In genomic region chr5:90528704-90529233, GRCh38 we compare ENCODE assay signal across 8 cellular contexts. TPM values are rescaled to one million over a fixed set of nuclear protein-coding genes. Genes with fewer than 3 reads are reported as not detected.
DNase-seq lines count a peak whose midpoint lies in the region; ATAC-seq and TF ChIP-seq lines count a peak whose summit lies in the region.

No MANE protein-coding gene starts in this region.

- H4K20me1 ChIP-seq in fibroblast of lung (ENCODE audit: control insufficient read depth, extremely low read depth, insufficient read depth, low read length) = no peaks in the 10 kb centered on the region

- peaks cover 24% of the 10 kb centered on the region for H3K4me1 Mint-ChIP-seq in activated CD4-positive, alpha-beta memory T cell treated with anti-CD3 and anti-CD28 coated beads for 36 hours (ENCODE audit: low read depth)

- TF ChIP-seq CTCF in 22Rv1 (IDR thresholded peaks at IDR 0.05) = no peak
- TF ChIP-seq CTCF in GM10266 (IDR thresholded peaks at IDR 0.05; ENCODE audit: control insufficient read depth, insufficient read depth, low read depth, missing control alignments) = no peak
- TF ChIP-seq CTCF in fibroblast of lung (conservative IDR thresholded peaks at IDR 0.05 in 1 of 2, IDR thresholded peaks at IDR 0.05 in 1 of 2; ENCODE audit: low read depth in 1 of 2, low read length in 2 of 2) = no peak
- TF ChIP-seq CTCF in omental fat pad (IDR thresholded peaks at IDR 0.05) = no peak

- H3K27ac ChIP-seq in 22Rv1 (peak overlapping the region; percentile 66), fibroblast of lung (ENCODE audit: insufficient read depth, low read length) (peak overlapping the region; percentile 99)

- peak; percentile 22 for DNase-seq in GM10266 (ENCODE audit: extremely low spot score)
- peak; percentile 39 for DNase-seq in activated CD4-positive, alpha-beta memory T cell treated with anti-CD3 and anti-CD28 coated beads for 36 hours
- DNase-seq in fibroblast of lung (ENCODE audit: low read depth in 2 of 2) = peak; percentile 27
- no peak for DNase-seq in omental fat pad (ENCODE audit: low spot score)
- DNase-seq in OCI-M2 (lab: John Stamatoyannopoulos, UW; ENCODE audit: unreplicated experiment) = no peak
- no peak for DNase-seq in COLO829 (ENCODE audit: low spot score)

- no peaks in the 10 kb centered on the region for H3K4me1 ChIP-seq in fibroblast of lung (ENCODE audit: control insufficient read depth, extremely low read depth, insufficient read depth, low read length)

- intact Hi-C loops in activated CD4-positive, alpha-beta memory T cell treated with anti-CD3 and anti-CD28 coated beads for 36 hours (cut with micrococcal nuclease) = loop anchor here (1.0 to 10.0 kb wide), 4 partner anchors 54 to 852 kb away; partner anchors contain the start of genes CETN3, MBLAC2 and POLR3G

- POLR2A ChIA-PET in activated CD4-positive, alpha-beta memory T cell treated with anti-CD3 and anti-CD28 coated beads for 36 hours (lab: Charles Lee) = interaction anchor here (0.5 to 2.4 kb wide), 2 partner anchors 54 to 120 kb away, joined by 3 to 12 read pairs; partner anchors contain the start of genes MBLAC2 and POLR3G

- peak overlapping the region; percentile 80 for H3K27ac Mint-ChIP-seq in activated CD4-positive, alpha-beta memory T cell treated with anti-CD3 and anti-CD28 coated beads for 36 hours

- H3K9me3 Mint-ChIP-seq in activated CD4-positive, alpha-beta memory T cell treated with anti-CD3 and anti-CD28 coated beads for 36 hours = no peaks in the 10 kb centered on the region

- H3K27me3 Mint-ChIP-seq in activated CD4-positive, alpha-beta memory T cell treated with anti-CD3 and anti-CD28 coated beads for 36 hours = peaks cover 8% of the 10 kb centered on the region

- no peaks in the 10 kb centered on the region for H3K36me3 ChIP-seq in fibroblast of lung (ENCODE audit: control insufficient read depth, insufficient read depth, low read length)

- H3K4me3 ChIP-seq in fibroblast of lung (replicated peaks in 1 of 4; ENCODE audit: control extremely low read depth in 1 of 4, insufficient read depth in 1 of 4, low read depth in 3 of 4, low read length in 4 of 4) = peak overlapping the region; percentile 90 to 100 (median 99)

- peak overlapping the region; percentile 100 for H3K4me3 Mint-ChIP-seq in activated CD4-positive, alpha-beta memory T cell treated with anti-CD3 and anti-CD28 coated beads for 36 hours

- H2AFZ ChIP-seq in fibroblast of lung (ENCODE audit: low read length) = peak overlapping the region; percentile 92

- H3K9ac ChIP-seq in fibroblast of lung (ENCODE audit: insufficient read depth, low read length) = peak overlapping the region; percentile 99

- peak overlapping the region; percentile 84 for H3K4me2 ChIP-seq in fibroblast of lung (ENCODE audit: extremely low read depth, insufficient read depth, low read length)

- peaks cover 39% of the 10 kb centered on the region for H3K79me2 ChIP-seq in fibroblast of lung (ENCODE audit: control insufficient read depth, insufficient read depth, low read length)

- no peaks in the 10 kb centered on the region for H3K9me3 ChIP-seq in fibroblast of lung (ENCODE audit: control insufficient read depth, insufficient read depth, low read depth, low read length)

- peaks cover 6% of the 10 kb centered on the region for H3K27me3 ChIP-seq in fibroblast of lung (ENCODE audit: control insufficient read depth, insufficient read depth, low read length)

- H3K36me3 Mint-ChIP-seq in activated CD4-positive, alpha-beta memory T cell treated with anti-CD3 and anti-CD28 coated beads for 36 hours = peaks cover 3% of the 10 kb centered on the region

- CTCF ChIA-PET in activated CD4-positive, alpha-beta memory T cell treated with anti-CD3 and anti-CD28 coated beads for 36 hours (lab: Charles Lee) = interaction anchor here (1.2 to 3.7 kb wide), 7 partner anchors 52 to 1799 kb away, joined by 3 to 47 read pairs (median 6); partner anchors contain the start of genes CETN3, MBLAC2 and POLR3G

- peak; percentile 1 for ATAC-seq in HG03457 (IDR thresholded peaks at IDR 0.05; ENCODE audit: unreplicated experiment)
- ATAC-seq in omental fat pad (ENCODE audit: low FRiP score) = peak; percentile 6

RNA-seq across cellular contexts. Expression of gene LYSMD3, which starts 0.6 kb away (rescaled TPM):
- 10 to 100 TPM; 12.6 to 13.0 TPM for total RNA-seq in activated CD4-positive, alpha-beta memory T cell treated with anti-CD3 and anti-CD28 coated beads for 36 hours
- total RNA-seq in fibroblast of lung = 14.9 and 17.0 TPM in 2 replicates
- polyA plus RNA-seq in fibroblast of lung = 22.3 and 30.0 TPM in 2 replicates
- polyA plus RNA-seq in fibroblast of lung (2012) = 12.9 and 19.5 TPM in 2 replicates
- 0.37 and 5.3 TPM in 2 replicates for polyA minus RNA-seq in fibroblast of lung (ENCODE audit: low replicate concordance)
- total RNA-seq in omental fat pad = 10 to 100 TPM; 13.9 to 19.9 (median 18.1) TPM

RNA-seq across cellular contexts. Expression of gene ADGRV1, which starts 29.8 kb away (rescaled TPM):
- under 1 TPM in 1 of 2 experiments, not detected in 1; 0.05 TPM for total RNA-seq in activated CD4-positive, alpha-beta memory T cell treated with anti-CD3 and anti-CD28 coated beads for 36 hours
- total RNA-seq in fibroblast of lung (under 0.01 and 0.17 TPM in 2 replicates), omental fat pad (under 1 TPM in 3 of 4 donors, not detected in 1; 0.25 to 0.60 (median 0.56) TPM)
- 0.06 and 0.15 TPM in 2 replicates for polyA plus RNA-seq in fibroblast of lung
- polyA plus RNA-seq in fibroblast of lung (2012) = 0.10 TPM in 2 replicates
- polyA minus RNA-seq in fibroblast of lung (ENCODE audit: low replicate concordance) = 0.26 TPM in 1 of 2 replicates, not detected in the other

RNA-seq across cellular contexts. Expression of gene POLR3G, which starts 54.1 kb away (rescaled TPM):
- 1 to 10 TPM; 9.6 to 9.7 TPM for total RNA-seq in activated CD4-positive, alpha-beta memory T cell treated with anti-CD3 and anti-CD28 coated beads for 36 hours
- 4.9 and 5.6 TPM in 2 replicates for total RNA-seq in fibroblast of lung
- polyA plus RNA-seq in fibroblast of lung = 9.1 and 29.7 TPM in 2 replicates
- 6.2 and 14.8 TPM in 2 replicates for polyA plus RNA-seq in fibroblast of lung (2012)
- 6.3 TPM in 1 of 2 replicates, not detected in the other for polyA minus RNA-seq in fibroblast of lung (ENCODE audit: low replicate concordance)
- 1 to 10 TPM; 1.3 to 5.2 (median 2.8) TPM for total RNA-seq in omental fat pad

RNA-seq across cellular contexts. Expression of gene MBLAC2, which starts 54.2 kb away (rescaled TPM):
- total RNA-seq in activated CD4-positive, alpha-beta memory T cell treated with anti-CD3 and anti-CD28 coated beads for 36 hours = 1 to 10 TPM; 3.3 to 3.5 TPM
- total RNA-seq in fibroblast of lung = 2.6 and 4.0 TPM in 2 replicates
- polyA plus RNA-seq in fibroblast of lung = 2.6 and 3.0 TPM in 2 replicates
- 2.7 and 3.2 TPM in 2 replicates for polyA plus RNA-seq in fibroblast of lung (2012)
- 0.67 and 1.0 TPM in 2 replicates for polyA minus RNA-seq in fibroblast of lung (ENCODE audit: low replicate concordance)
- total RNA-seq in omental fat pad = 1 to 10 TPM; 3.3 to 5.5 (median 4.7) TPM

Comparison
In these comparisons a context has a peak if more than half of its experiments do, and no peak if none do; other contexts are left out.
1. DNase-seq: peak in GM10266 (single experiment), activated CD4-positive, alpha-beta memory T cell treated with anti-CD3 and anti-CD28 coated beads for 36 hours (single experiment) and fibroblast of lung (2 of 2); none in omental fat pad (single experiment), OCI-M2 (single experiment) and COLO829 (single experiment).